Comparison of ENCODE assay signal across 23 cellular contexts in the genomic region with DNA sequence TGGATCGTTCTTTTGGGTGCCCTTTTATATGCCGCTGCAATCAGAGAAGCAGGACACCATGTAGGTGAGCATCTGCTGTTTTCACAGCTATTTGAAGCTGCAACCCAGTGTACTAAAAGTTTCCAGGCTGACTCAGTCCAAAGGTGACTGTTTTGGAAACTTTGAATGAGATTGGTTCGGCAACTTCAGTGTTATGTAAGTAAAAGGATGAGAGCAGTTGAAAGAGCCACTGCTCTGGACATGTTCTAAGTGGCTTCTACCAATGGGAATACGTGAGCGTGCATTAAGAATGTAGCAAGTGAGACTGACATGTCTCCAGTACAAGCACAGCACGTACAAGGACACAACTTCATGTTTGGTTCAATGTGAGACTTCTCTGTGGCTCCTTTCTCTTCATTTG. TPM values are rescaled to one million over a fixed set of nuclear protein-coding genes. Genes with fewer than 3 reads are reported as not detected.
DNase-seq lines count a peak whose midpoint lies in the region; ATAC-seq and TF ChIP-seq lines count a peak whose summit lies in the region.
"Had no signal": no experiment of that assay in that cellular context is flagged by ENCODE, and none has a peak within 500 bp of the region (broad histone marks: within the 10 kb centered on the region; RNA-seq: fewer than 3 reads in every experiment).

No MANE protein-coding gene starts in this region.

- no peak for TF ChIP-seq POLR2A in right lobe of liver (IDR thresholded peaks at IDR 0.05)
- no peak for TF ChIP-seq POLR2A in vagina (IDR thresholded peaks at IDR 0.05)

- no peaks in the 10 kb centered on the region for H3K9me3 ChIP-seq in right lobe of liver
- no peaks in the 10 kb centered on the region for H3K9me3 ChIP-seq in vagina
- H3K9me3 ChIP-seq: HAP-1, upper lobe of right lung had no signal

- TF ChIP-seq CTCF in choroid plexus epithelial cell (conservative IDR thresholded peaks at IDR 0.05; ENCODE audit: low read depth, low read length) (no peak), right lobe of liver (IDR thresholded peaks at IDR 0.05) (no peak), vagina (IDR thresholded peaks at IDR 0.05) (no peak)

- H3K27me3 ChIP-seq in right lobe of liver, result no peaks in the 10 kb centered on the region
- no peaks in the 10 kb centered on the region for H3K27me3 ChIP-seq in vagina
- H3K27me3 ChIP-seq: upper lobe of right lung had no signal

- H3K4me1 ChIP-seq in right lobe of liver, result peaks cover 0 to 14% (median 3%) of the 10 kb centered on the region in 4 donors
- H3K4me1 ChIP-seq in vagina, result peaks cover 55% of the 10 kb centered on the region

- WGBS in right lobe of liver (ENCODE audit: insufficient coverage, low coverage, low lambda C conversion rate, missing lambda C conversion rate), result 36% methylated on average over 6 of the region's 6 CpGs

- intact Hi-C loops in Right ventricle myocardium inferior (cut with DNase I), result loop anchor here (5.0 kb wide), 1 partner anchor 56 kb away; the partner anchor contains the start of gene DDR2
- intact Hi-C loops in cardiac septum (cut with DNase I), result no loop called here
- intact Hi-C loops in right lobe of liver (cut with DNase I), result no loop called here
- intact Hi-C loops in vagina (cut with DNase I), result no loop called here

- ATAC-seq in Right ventricle myocardium inferior (peak; percentile 68), right lobe of liver (peak; percentile 72 to 80 (median 76))
- ATAC-seq: stimulated activated memory B cell treated with anti-CD40 and anti-IgM and Interleukin-4, amounts not matched to agents 10 μg/mL and 1 μg/mL and 100 μg/mL, for 72 hours; upper lobe of right lung had no signal

- no peaks in the 10 kb centered on the region for H3K36me3 ChIP-seq in right lobe of liver
- no peaks in the 10 kb centered on the region for H3K36me3 ChIP-seq in vagina
- H3K36me3 ChIP-seq: HAP-1, upper lobe of right lung had no signal

- no peak overlapping the region for H3K4me3 ChIP-seq in choroid plexus epithelial cell (ENCODE audit: low read depth, low read length)
- H3K4me3 ChIP-seq in right lobe of liver, result no peak overlapping the region
- H3K4me3 ChIP-seq in vagina, result no peak overlapping the region
- H3K4me3 ChIP-seq: HAP-1, upper lobe of right lung had no signal

- H3K27ac ChIP-seq in right lobe of liver (peak overlapping the region in 2 of 3 donors; percentile 5 to 73), vagina (peak overlapping the region; percentile 80)
- H3K27ac ChIP-seq: upper lobe of right lung had no signal

- DNase-seq in Right ventricle myocardium inferior (ENCODE audit: missing footprints) (no peak), cardiac septum (ENCODE audit: low spot score) (no peak), choroid plexus epithelial cell (ENCODE audit: low read depth) (peak; percentile 40), right lobe of liver (peak in 1 of 3 donors; percentile 56), vagina (ENCODE audit: extremely low spot score in 2 of 2) (no peak), NCI-H510A treated with DMSO at 0.1 percent for 48 hours (lab: John Stamatoyannopoulos, UW) (no peak), NCI-H187 treated with DMSO at 0.1 percent for 48 hours (lab: John Stamatoyannopoulos, UW) (no peak)
- no peak for DNase-seq in central memory CD4-positive, alpha-beta T cell
- DNase-seq: activated CD4-positive, alpha-beta T cell treated with anti-CD3 and anti-CD28 coated beads for 1 hour; activated effector memory CD4-positive, alpha-beta T cell treated with Interleukin-2 at 50 U/mL for 16 hours; anterior cingulate cortex; CD4-positive, alpha-beta memory T cell; cerebellar nuclear complex; midbrain; NCI-H1417 treated with DMSO at 0.1 percent for 48 hours; NCI-H2171 treated with DMSO at 0.1 percent for 48 hours; NCI-H748 treated with DMSO at 0.1 percent for 48 hours; OCI-M1; SIG-M5; T-helper 2 cell; upper lobe of right lung had no signal

RNA-seq across cellular contexts. Expression of gene DDR2, which starts 55.6 kb away (rescaled TPM):
- total RNA-seq in Right ventricle myocardium inferior, result 34.4 TPM
- 20.0 TPM for total RNA-seq in cardiac septum
- 1 to 10 TPM; 2.7 to 4.7 (median 3.1) TPM for total RNA-seq in right lobe of liver
- total RNA-seq in vagina, result 153 TPM
